32 cellular contexts compared by ENCODE assay signal in the genomic region with DNA sequence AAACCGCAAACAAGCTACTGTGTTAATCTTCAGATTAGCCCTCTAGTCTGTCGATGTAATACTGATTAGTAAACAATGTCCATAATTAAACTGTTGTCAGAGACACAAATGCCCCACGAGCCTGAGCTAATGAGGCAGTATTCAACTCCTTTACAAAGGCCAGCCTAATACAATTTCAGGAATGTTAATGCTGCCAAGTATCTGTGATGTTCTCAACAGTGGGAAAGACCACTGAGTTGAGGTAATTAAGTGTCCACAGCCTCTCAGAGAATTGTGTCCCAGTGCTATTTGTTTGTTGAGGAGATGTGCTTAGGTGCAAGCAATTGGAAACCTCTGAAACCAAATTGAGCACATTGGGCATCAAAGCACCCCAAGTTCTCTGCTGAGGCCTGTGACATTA.
DNase-seq lines count a peak whose midpoint lies in the region; ATAC-seq, FAIRE-seq and TF ChIP-seq lines count a peak whose summit lies in the region.
"Had no signal": no experiment of that assay in that cellular context is flagged by ENCODE, and none has a peak within 500 bp of the region (broad histone marks: within the 10 kb centered on the region; RNA-seq: fewer than 3 reads in every experiment).

No MANE protein-coding gene starts in this region.

- peak overlapping the region; percentile 81 for H3K27ac Mint-ChIP-seq in neural progenitor cell
- H3K27ac Mint-ChIP-seq: activated naive CD8-positive, alpha-beta T cell treated with anti-CD3 and anti-CD28 coated beads for 36 hours; CD4-positive, CD25-positive, alpha-beta regulatory T cell; dendritic cell treated with granulocyte-macrophage colony-stimulating factor and Interleukin-4, amounts not matched to agents 40 ng/mL and 50 ng/mL, for 4 days; natural killer cell treated with Interleukin-12 subunit alpha and Interleukin-12 subunit beta and Interleukin-15 and Interleukin-18, amount 100 ng/mL, for 72 hours; stimulated activated naive B cell treated with anti-CD40 and anti-IgM and Interleukin-4, amounts not matched to agents 10 μg/mL and 1 μg/mL and 100 μg/mL, for 72 hours had no signal

- H3K36me3 ChIP-seq in neural progenitor cell, result no peaks in the 10 kb centered on the region
- H3K36me3 ChIP-seq: ascending aorta, SJCRH30, suprapubic skin, upper lobe of left lung, WERI-Rb-1 had no signal

- DNase-seq in D721Med (ENCODE audit: insufficient read length, low spot score) (no peak), HTR-8/SVneo (ENCODE audit: insufficient read length, low spot score) (no peak), choroid plexus epithelial cell (ENCODE audit: low read depth) (peak; percentile 18), neural progenitor cell (ENCODE audit: low spot score) (peak; percentile 95), SW 1271 (lab: John Stamatoyannopoulos, UW) (no peak), RPMI8226 (no peak)
- no peak for DNase-seq in activated effector memory CD4-positive, alpha-beta T cell treated with anti-CD3 and anti-CD28 coated beads, Interleukin-2, amount 50 U/mL, for 16 hours
- DNase-seq: activated CD4-positive, alpha-beta T cell treated with anti-CD3 and anti-CD28 coated beads for 48 hours; activated effector memory CD4-positive, alpha-beta T cell treated with Interleukin-2 at 50 U/mL for 16 hours; activated naive CD8-positive, alpha-beta T cell treated with anti-CD3 and anti-CD28 coated beads for 36 hours; caudate nucleus; CD4-positive, CD25-positive, alpha-beta regulatory T cell; glutamatergic neuron; kidney; NCI-H1048; NCI-H1694 treated with DMSO at 0.1 percent for 48 hours; NCI-H446 treated with DMSO at 0.1 percent for 48 hours; SJCRH30; small intestine; stimulated activated naive B cell treated with anti-CD40 and anti-IgM and Interleukin-4, amounts not matched to agents 10 μg/mL and 1 μg/mL and 100 μg/mL, for 72 hours; T1000; upper lobe of left lung; WERI-Rb-1 had no signal

- no peak overlapping the region for H2AFZ ChIP-seq in neural progenitor cell (replicated peaks)

- H4K20me1 ChIP-seq in neural progenitor cell (ENCODE audit: low read depth), result peaks cover 7% of the 10 kb centered on the region

- TF ChIP-seq CTCF in D721Med (IDR thresholded peaks at IDR 0.05; ENCODE audit: insufficient read depth, missing control alignments), result no peak
- TF ChIP-seq CTCF in choroid plexus epithelial cell (conservative IDR thresholded peaks at IDR 0.05; ENCODE audit: low read depth, low read length), result no peak
- TF ChIP-seq CTCF in neural progenitor cell (IDR thresholded peaks at IDR 0.05), result no peak

- ATAC-seq in GM21786 (IDR thresholded peaks at IDR 0.05; ENCODE audit: unreplicated experiment), result no peak
- ATAC-seq: esophagus mucosa; GM12878; K562; natural killer cell treated with Interleukin-12 subunit alpha and Interleukin-12 subunit beta and Interleukin-15 and Interleukin-18, amount 100 ng/mL, for 72 hours had no signal

- H3K4me1 ChIP-seq in neural progenitor cell, result peaks cover 59% of the 10 kb centered on the region
- H3K4me1 ChIP-seq: suprapubic skin, upper lobe of left lung had no signal

- H3K9ac ChIP-seq in neural progenitor cell, result no peak overlapping the region

- peak overlapping the region; percentile 92 for H3K27ac ChIP-seq in neural progenitor cell
- H3K27ac ChIP-seq: ascending aorta, SJCRH30, suprapubic skin, upper lobe of left lung, WERI-Rb-1 had no signal

- peaks cover 43% of the 10 kb centered on the region for H3K4me1 Mint-ChIP-seq in neural progenitor cell
- H3K4me1 Mint-ChIP-seq: CD4-positive, CD25-positive, alpha-beta regulatory T cell had no signal

- H3K4me3 ChIP-seq in choroid plexus epithelial cell (ENCODE audit: low read depth, low read length) (no peak overlapping the region), neural progenitor cell (no peak overlapping the region)
- H3K4me3 ChIP-seq: ascending aorta, GM12878, K562, SJCRH30, suprapubic skin, upper lobe of left lung had no signal

- no peaks in the 10 kb centered on the region for H3K9me3 ChIP-seq in neural progenitor cell (ENCODE audit: low read depth)
- H3K9me3 ChIP-seq: ascending aorta, SJCRH30, suprapubic skin, upper lobe of left lung had no signal

- H3K79me2 ChIP-seq in neural progenitor cell (ENCODE audit: low read depth), result no peaks in the 10 kb centered on the region

- H3K4me2 ChIP-seq in neural progenitor cell, result peak overlapping the region; percentile 60

- peak; percentile 75 for FAIRE-seq in D721Med (lab: Jason Lieb, UNC)
- FAIRE-seq in HTR-8/SVneo (lab: Jason Lieb, UNC), result peak; percentile 59
- FAIRE-seq: A204.1, GM12878, K562, kidney, small intestine had no signal

- peaks cover 5% of the 10 kb centered on the region for H3K27me3 Mint-ChIP-seq in neural progenitor cell (ENCODE audit: insufficient read depth, low read depth)
- H3K27me3 Mint-ChIP-seq: dendritic cell treated with granulocyte-macrophage colony-stimulating factor and Interleukin-4, amounts not matched to agents 40 ng/mL and 50 ng/mL, for 4 days had no signal

- peaks cover 52% of the 10 kb centered on the region for H3K27me3 ChIP-seq in neural progenitor cell
- H3K27me3 ChIP-seq: ascending aorta, SJCRH30, suprapubic skin, upper lobe of left lung had no signal

- H3K4me3 Mint-ChIP-seq in neural progenitor cell, result no peak overlapping the region
- H3K4me3 Mint-ChIP-seq: activated naive CD8-positive, alpha-beta T cell treated with anti-CD3 and anti-CD28 coated beads for 36 hours; dendritic cell treated with granulocyte-macrophage colony-stimulating factor and Interleukin-4, amounts not matched to agents 40 ng/mL and 50 ng/mL, for 4 days; natural killer cell treated with Interleukin-12 subunit alpha and Interleukin-12 subunit beta and Interleukin-15 and Interleukin-18, amount 100 ng/mL, for 72 hours; stimulated activated naive B cell treated with anti-CD40 and anti-IgM and Interleukin-4, amounts not matched to agents 10 μg/mL and 1 μg/mL and 100 μg/mL, for 72 hours had no signal

- H3K9me3 Mint-ChIP-seq in neural progenitor cell, result peaks cover 4% of the 10 kb centered on the region
- H3K9me3 Mint-ChIP-seq: activated naive CD8-positive, alpha-beta T cell treated with anti-CD3 and anti-CD28 coated beads for 36 hours; dendritic cell treated with granulocyte-macrophage colony-stimulating factor and Interleukin-4, amounts not matched to agents 40 ng/mL and 50 ng/mL, for 4 days; natural killer cell treated with Interleukin-12 subunit alpha and Interleukin-12 subunit beta and Interleukin-15 and Interleukin-18, amount 100 ng/mL, for 72 hours; stimulated activated naive B cell treated with anti-CD40 and anti-IgM and Interleukin-4, amounts not matched to agents 10 μg/mL and 1 μg/mL and 100 μg/mL, for 72 hours had no signal

- H3F3A ChIP-seq in neural progenitor cell (ENCODE audit: low read depth), result peaks cover 51% of the 10 kb centered on the region

- H3K36me3 Mint-ChIP-seq in neural progenitor cell, result no peaks in the 10 kb centered on the region
- H3K36me3 Mint-ChIP-seq: activated naive CD8-positive, alpha-beta T cell treated with anti-CD3 and anti-CD28 coated beads for 36 hours; CD4-positive, CD25-positive, alpha-beta regulatory T cell; natural killer cell treated with Interleukin-12 subunit alpha and Interleukin-12 subunit beta and Interleukin-15 and Interleukin-18, amount 100 ng/mL, for 72 hours; stimulated activated naive B cell treated with anti-CD40 and anti-IgM and Interleukin-4, amounts not matched to agents 10 μg/mL and 1 μg/mL and 100 μg/mL, for 72 hours had no signal

Comparison
In these comparisons a context has a peak if more than half of its experiments do, and no peak if none do; other contexts are left out.
1. DNase-seq: peak in choroid plexus epithelial cell (single experiment) and neural progenitor cell (single experiment); none in D721Med (single experiment), HTR-8/SVneo (single experiment), SW 1271 (0 of 2), activated effector memory CD4-positive, alpha-beta T cell treated with anti-CD3 and anti-CD28 coated beads, Interleukin-2, amount 50 U/mL, for 16 hours (single experiment) and RPMI8226 (single experiment).